Comparison of ENCODE assay signal across 18 cellular contexts in the genomic region with DNA sequence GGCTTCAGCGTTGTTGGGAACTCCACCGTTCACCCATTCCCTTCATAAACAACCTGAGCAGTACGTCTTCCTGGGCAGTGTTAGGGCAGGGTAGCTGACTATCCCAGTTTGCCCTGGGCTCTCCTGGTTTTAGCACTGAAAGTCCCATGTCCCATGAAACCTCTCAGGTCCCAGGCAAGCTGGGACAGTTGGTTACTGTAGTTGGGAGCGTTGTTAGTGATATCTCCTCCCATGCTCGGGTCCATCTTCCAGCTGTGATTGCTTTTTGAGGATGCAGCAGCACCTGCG.
DNase-seq lines count a peak whose midpoint lies in the region; ATAC-seq and TF ChIP-seq lines count a peak whose summit lies in the region.
"Had no signal": no experiment of that assay in that cellular context is flagged by ENCODE, and none has a peak within 500 bp of the region (broad histone marks: within the 10 kb centered on the region; RNA-seq: fewer than 3 reads in every experiment).

No MANE protein-coding gene starts in this region.

- peak overlapping the region; percentile 80 for H3K4me2 ChIP-seq in BLaER1
- no peak overlapping the region for H3K4me2 ChIP-seq in H9 (ENCODE audit: insufficient read depth, insufficient read length, low read length)

- no peak overlapping the region for H4K8ac ChIP-seq in H9 (replicated peaks; ENCODE audit: insufficient read length, low read depth, low read length)

- H3K9me3 Mint-ChIP-seq in H9 = peaks cover 0 to 2% of the 10 kb centered on the region in 2 experiments; a peak in 2 of 5 replicates
- H3K9me3 Mint-ChIP-seq in central memory CD8-positive, alpha-beta T cell = no peaks in the 10 kb centered on the region

- no peak overlapping the region for H3K4me3 Mint-ChIP-seq in H9
- H3K4me3 Mint-ChIP-seq in central memory CD8-positive, alpha-beta T cell = peak overlapping the region; percentile 49

- no peaks in the 10 kb centered on the region for H3K79me1 ChIP-seq in H9 (ENCODE audit: insufficient read depth, low read depth, low read length, poor library complexity, severe bottlenecking)

- no peaks in the 10 kb centered on the region; the same call in 1 of the 2 replicates for H3K27me3 Mint-ChIP-seq in H9 (ENCODE audit: low read depth)
- H3K27me3 Mint-ChIP-seq in central memory CD8-positive, alpha-beta T cell = no peaks in the 10 kb centered on the region

- no peak overlapping the region for H3K14ac ChIP-seq in H9 (ENCODE audit: insufficient read depth, low read length)

- H3K4me3 ChIP-seq in BLaER1 (no peak overlapping the region), skeletal muscle tissue (ENCODE audit: low read length in 3 of 3) (no peak overlapping the region)
- H3K4me3 ChIP-seq: HAP-1, SJCRH30 had no signal

- no peak overlapping the region for H3T11ph ChIP-seq in H9 (ENCODE audit: low read length)

- no peaks in the 10 kb centered on the region for H3K36me3 ChIP-seq in BLaER1
- no peaks in the 10 kb centered on the region for H3K36me3 ChIP-seq in skeletal muscle tissue (ENCODE audit: control insufficient read depth in 3 of 3, insufficient read depth in 3 of 3, low read length in 3 of 3)
- H3K36me3 ChIP-seq: HAP-1, SJCRH30 had no signal

- TF ChIP-seq CTCF in H9 (conservative IDR thresholded peaks at IDR 0.05) = no peak

- DNase-seq in H9 = no peak
- no peak for DNase-seq in central memory CD8-positive, alpha-beta T cell (ENCODE audit: low spot score in 2 of 2)
- no peak for DNase-seq in SW 1271 (lab: John Stamatoyannopoulos, UW)
- DNase-seq in anterior cingulate cortex (lab: John Stamatoyannopoulos, UW) = no peak
- DNase-seq in stimulated activated CD4-positive, alpha-beta T cell treated with anti-CD3 and anti-CD28 coated beads, Interleukin-4, amount 100 ng/mL, for 1 hour = no peak
- DNase-seq: C1 segment of cervical spinal cord, Caco-2, DMS153, KG1, NCI-H1048, NCI-H1436 treated with DMSO at 0.1 percent for 48 hours, NCI-H2029 treated with DMSO at 0.1 percent for 48 hours, NCI-H774, PC-3, SJCRH30 had no signal

- no peak overlapping the region for H3K56ac ChIP-seq in H9 (ENCODE audit: insufficient read length, low read depth, low read length)

- WGBS in H9 (ENCODE audit: extremely low coverage, insufficient read length, low lambda C conversion rate) = no CpG with 5 or more reads among the region's 6 CpGs

- H3K27ac ChIP-seq in BLaER1 (peak overlapping the region; percentile 66), H9 (ENCODE audit: insufficient read length, low read depth, low read length) (no peak overlapping the region), skeletal muscle tissue (ENCODE audit: low read depth, low read length) (peak overlapping the region; percentile 88)
- H3K27ac ChIP-seq: SJCRH30 had no signal

- H3K4me1 ChIP-seq in BLaER1 (peaks cover 79% of the 10 kb centered on the region), H9 (ENCODE audit: insufficient read depth, low read length) (no peaks in the 10 kb centered on the region), skeletal muscle tissue (ENCODE audit: control insufficient read depth in 3 of 3, insufficient read depth in 3 of 3, low read length in 3 of 3) (peaks cover 71 to 81% (median 78%) of the 10 kb centered on the region in 3 donors)
- H3K4me1 ChIP-seq: HAP-1 had no signal

- no peak overlapping the region for H3K4ac ChIP-seq in H9 (ENCODE audit: low read depth, low read length)

- ATAC-seq in central memory CD8-positive, alpha-beta T cell (replicated peaks; ENCODE audit: extremely low read depth, poor library complexity, severe bottlenecking) = no peak
- ATAC-seq: PC-3 had no signal

- H2AFZ ChIP-seq in H9 (ENCODE audit: low read length) = no peak overlapping the region

- H3K18ac ChIP-seq in H9 (ENCODE audit: insufficient read length, low read depth, low read length) = no peak overlapping the region

- no peaks in the 10 kb centered on the region; a peak in 1 of 7 replicates for H3K36me3 Mint-ChIP-seq in H9 (ENCODE audit: insufficient read depth in 1 of 3, low read depth in 3 of 3)
- peaks cover 4% of the 10 kb centered on the region for H3K36me3 Mint-ChIP-seq in central memory CD8-positive, alpha-beta T cell (ENCODE audit: insufficient read depth)

- no peak overlapping the region for H2BK15ac ChIP-seq in H9 (ENCODE audit: low read depth, low read length)

- H3K27me3 ChIP-seq in BLaER1 (no peaks in the 10 kb centered on the region), H9 (ENCODE audit: insufficient read depth, low read length) (no peaks in the 10 kb centered on the region), skeletal muscle tissue (ENCODE audit: control insufficient read depth in 3 of 3, insufficient read depth in 3 of 3, low read length in 3 of 3) (no peaks in the 10 kb centered on the region)
- H3K27me3 ChIP-seq: SJCRH30 had no signal

- no peaks in the 10 kb centered on the region for H3K23me2 ChIP-seq in H9 (ENCODE audit: insufficient read length, low read depth, low read length, poor library complexity, severe bottlenecking)

- no peak overlapping the region for H2BK20ac ChIP-seq in H9 (ENCODE audit: low read depth, low read length, poor library complexity, severe bottlenecking)

- peaks cover 16 to 25% of the 10 kb centered on the region in 2 experiments for H3K4me1 Mint-ChIP-seq in H9
- H3K4me1 Mint-ChIP-seq in central memory CD8-positive, alpha-beta T cell = peaks cover 80% of the 10 kb centered on the region

- H3K23ac ChIP-seq in H9 (ENCODE audit: insufficient read length, low read depth, low read length) = no peak overlapping the region

- H3K79me2 ChIP-seq in H9 (ENCODE audit: insufficient read depth, low read length) = no peaks in the 10 kb centered on the region

- H3K9me3 ChIP-seq in BLaER1 (no peaks in the 10 kb centered on the region), H9 (ENCODE audit: control insufficient read depth, low read depth, low read length) (no peaks in the 10 kb centered on the region), skeletal muscle tissue (ENCODE audit: control insufficient read depth in 3 of 3, low read length in 3 of 3) (no peaks in the 10 kb centered on the region)
- H3K9me3 ChIP-seq: Caco-2, HAP-1, SJCRH30 had no signal

- H3K9ac ChIP-seq in BLaER1 (peak overlapping the region; percentile 21; the same call in 1 of the 2 replicates), H9 (ENCODE audit: extremely low read depth, insufficient read length, low read length) (no peak overlapping the region), skeletal muscle tissue (ENCODE audit: low read depth in 1 of 3, low read length in 3 of 3) (peak overlapping the region; percentile 15 to 77 (median 51))

- H4K20me1 ChIP-seq in BLaER1 (no peaks in the 10 kb centered on the region), H9 (ENCODE audit: control insufficient read depth, insufficient read depth, insufficient read length) (no peaks in the 10 kb centered on the region)

- H4K91ac ChIP-seq in H9 (ENCODE audit: insufficient read length, low read depth, low read length) = no peak overlapping the region

- H2BK120ac ChIP-seq in H9 (ENCODE audit: low read depth, low read length, poor library complexity, severe bottlenecking) = no peak overlapping the region

- no peak overlapping the region for H2BK5ac ChIP-seq in H9 (ENCODE audit: insufficient read length, low read length)

- H2AK5ac ChIP-seq in H9 (ENCODE audit: insufficient read length, low read length) = no peak overlapping the region

- no peak overlapping the region for H2BK12ac ChIP-seq in H9 (ENCODE audit: insufficient read length, low read depth, low read length)

- peak overlapping the region in 2 of 3 experiments; percentile 62 to 92; a peak in 2 of 7 replicates for H3K27ac Mint-ChIP-seq in H9
- no peak overlapping the region for H3K27ac Mint-ChIP-seq in central memory CD8-positive, alpha-beta T cell (ENCODE audit: low read depth)

- no peak overlapping the region for H4K5ac ChIP-seq in H9 (ENCODE audit: insufficient read length, low read depth, low read length)
